In genomic region chr7:155820788-155821187, GRCh38 we compare ENCODE assay signal across 1 cellular context.
TF ChIP-seq lines count a peak whose summit lies in the region.

No MANE protein-coding gene starts in this region.

TF ChIP-seq in HepG2, 621 proteins besides CTCF, POLR2A, EP300 and RAD21 (continued from another document):
- no peak for TF ChIP-seq ZNF616 (CRISPR knock-in tag; IDR thresholded peaks at IDR 0.05; ENCODE audit: low read depth)
TF ChIP-seq in HepG2: peak in this region for 1.
